Comparison of ENCODE assay signal across 21 cellular contexts in genomic region chr5:75694781-75695180, GRCh38. TPM values are rescaled to one million over a fixed set of nuclear protein-coding genes. Genes with fewer than 3 reads are reported as not detected.
DNase-seq lines count a peak whose midpoint lies in the region; ATAC-seq, FAIRE-seq and TF ChIP-seq lines count a peak whose summit lies in the region.
"Had no signal": no experiment of that assay in that cellular context is flagged by ENCODE, and none has a peak within 500 bp of the region (broad histone marks: within the 10 kb centered on the region; RNA-seq: fewer than 3 reads in every experiment).

No MANE protein-coding gene starts in this region.

- no peaks in the 10 kb centered on the region for H3K4me1 ChIP-seq in CD8-positive, alpha-beta T cell (ENCODE audit: insufficient read depth, low read length)
- H3K4me1 ChIP-seq in Karpas-422 (ENCODE audit: low read length): no peaks in the 10 kb centered on the region
- H3K4me1 ChIP-seq: BLaER1 had no signal

- H3K36me3 ChIP-seq in CD8-positive, alpha-beta T cell (ENCODE audit: insufficient read depth, low read length): peaks cover 18% of the 10 kb centered on the region
- H3K36me3 ChIP-seq in Karpas-422 (ENCODE audit: insufficient read depth, low read length): peaks cover 28% of the 10 kb centered on the region; the same call in 1 of the 2 replicates

- no peak overlapping the region for H3K4me3 ChIP-seq in CD8-positive, alpha-beta T cell (ENCODE audit: low read depth, low read length)
- H3K4me3 ChIP-seq in fibroblast of mammary gland (ENCODE audit: control insufficient read depth, low read depth, low read length): no peak overlapping the region
- no peak overlapping the region for H3K4me3 ChIP-seq in Karpas-422 (ENCODE audit: low read length)
- H3K4me3 ChIP-seq: BLaER1, GM23248 had no signal

- H3K4me2 ChIP-seq in Karpas-422 (ENCODE audit: low read depth, low read length, poor library complexity, severe bottlenecking): no peak overlapping the region
- H3K4me2 ChIP-seq: BLaER1 had no signal

- H3K27me3 ChIP-seq in CD8-positive, alpha-beta T cell (ENCODE audit: insufficient read depth, low read length): no peaks in the 10 kb centered on the region
- H3K27me3 ChIP-seq in Karpas-422 (ENCODE audit: low read length): no peaks in the 10 kb centered on the region
- H3K27me3 ChIP-seq: BLaER1 had no signal

- FAIRE-seq in RCC 7860 (lab: Jason Lieb, UNC): no peak
- FAIRE-seq: GM12892, H1 had no signal

- POLR2A ChIA-PET in CD8-positive, alpha-beta T cell (lab: Charles Lee): no interaction called here
- POLR2A ChIA-PET in activated CD8-positive, alpha-beta T cell treated with anti-CD3 and anti-CD28 coated beads for 36 hours (lab: Charles Lee): no interaction called here

- peaks cover 8% of the 10 kb centered on the region for H3K4me1 Mint-ChIP-seq in CD8-positive, alpha-beta T cell (ENCODE audit: low read depth)
- H3K4me1 Mint-ChIP-seq in activated T-helper 1 cell treated with anti-CD3 and anti-CD28 coated beads, Interleukin-12 subunit alpha, Interleukin-12 subunit beta, Interleukin-2, Interleukin-4 antibody, amounts not matched to agents 30 ng/mL and 10 ng/mL and 1 ng/mL, durations not matched to agents 14 hours and 24 hours and 36 hours (ENCODE audit: low read depth): peaks cover 5% of the 10 kb centered on the region
- H3K4me1 Mint-ChIP-seq in activated CD8-positive, alpha-beta T cell treated with anti-CD3 and anti-CD28 coated beads for 36 hours (ENCODE audit: low read depth): peaks cover 5% of the 10 kb centered on the region
- H3K4me1 Mint-ChIP-seq: B cell had no signal

- intact Hi-C loops in CD8-positive, alpha-beta T cell (cut with DNase I, micrococcal nuclease): no loop called here
- intact Hi-C loops in activated T-helper 1 cell treated with anti-CD3 and anti-CD28 coated beads, Interleukin-12 subunit alpha, Interleukin-12 subunit beta, Interleukin-2, Interleukin-4 antibody, amounts not matched to agents 30 ng/mL and 10 ng/mL and 1 ng/mL, durations not matched to agents 14 hours and 24 hours and 36 hours (cut with micrococcal nuclease): no loop called here
- intact Hi-C loops in activated CD8-positive, alpha-beta T cell treated with anti-CD3 and anti-CD28 coated beads for 36 hours (cut with micrococcal nuclease): no loop called here

- H3K9me2 ChIP-seq in Karpas-422 (replicated peaks; ENCODE audit: insufficient read depth, low read length): no peaks in the 10 kb centered on the region

- no peaks in the 10 kb centered on the region for H3K9me3 ChIP-seq in CD8-positive, alpha-beta T cell (ENCODE audit: low read length)
- H3K9me3 ChIP-seq in Karpas-422 (ENCODE audit: low read length): no peaks in the 10 kb centered on the region
- H3K9me3 ChIP-seq: BLaER1 had no signal

- no peak for TF ChIP-seq CTCF in CD8-positive, alpha-beta T cell (IDR thresholded peaks at IDR 0.05)
- no peak for TF ChIP-seq CTCF in fibroblast of mammary gland (conservative IDR thresholded peaks at IDR 0.05; ENCODE audit: control insufficient read depth, insufficient read depth, low read depth, low read length)
- no peak for TF ChIP-seq CTCF in activated CD8-positive, alpha-beta T cell treated with anti-CD3 and anti-CD28 coated beads for 36 hours (IDR thresholded peaks at IDR 0.05)

- H2AFZ ChIP-seq in Karpas-422 (ENCODE audit: low read length): no peak overlapping the region
- H2AFZ ChIP-seq: GM23248 had no signal

- CTCF ChIA-PET in CD8-positive, alpha-beta T cell (lab: Charles Lee): no interaction called here
- CTCF ChIA-PET in activated CD8-positive, alpha-beta T cell treated with anti-CD3 and anti-CD28 coated beads for 36 hours (lab: Charles Lee): interaction anchor here (0.7 kb wide), 1 partner anchor 611 kb away, joined by 3 read pairs; no protein-coding TSS in a partner anchor

- H3K27me3 Mint-ChIP-seq in CD8-positive, alpha-beta T cell (ENCODE audit: low read depth): no peaks in the 10 kb centered on the region
- H3K27me3 Mint-ChIP-seq in activated T-helper 1 cell treated with anti-CD3 and anti-CD28 coated beads, Interleukin-12 subunit alpha, Interleukin-12 subunit beta, Interleukin-2, Interleukin-4 antibody, amounts not matched to agents 30 ng/mL and 10 ng/mL and 1 ng/mL, durations not matched to agents 14 hours and 24 hours and 36 hours (ENCODE audit: insufficient read depth): no peaks in the 10 kb centered on the region
- H3K27me3 Mint-ChIP-seq in activated CD8-positive, alpha-beta T cell treated with anti-CD3 and anti-CD28 coated beads for 36 hours: no peaks in the 10 kb centered on the region
- H3K27me3 Mint-ChIP-seq: B cell; CD4-positive, CD25-positive, alpha-beta regulatory T cell had no signal

- H3K79me2 ChIP-seq in Karpas-422 (ENCODE audit: low read length): peaks cover 7% of the 10 kb centered on the region

- H4K20me1 ChIP-seq in Karpas-422 (ENCODE audit: insufficient read depth, low read depth, low read length): no peaks in the 10 kb centered on the region
- H4K20me1 ChIP-seq: BLaER1 had no signal

- H3K27ac ChIP-seq in CD8-positive, alpha-beta T cell (ENCODE audit: low read depth, low read length): no peak overlapping the region
- H3K27ac ChIP-seq in Karpas-422 (ENCODE audit: low read length): no peak overlapping the region
- H3K27ac ChIP-seq: 22Rv1, BLaER1, C4-2B, GM23248 had no signal

- H3K27ac Mint-ChIP-seq in CD8-positive, alpha-beta T cell: peak overlapping the region; percentile 7
- peak overlapping the region; percentile 44 for H3K27ac Mint-ChIP-seq in activated T-helper 1 cell treated with anti-CD3 and anti-CD28 coated beads, Interleukin-12 subunit alpha, Interleukin-12 subunit beta, Interleukin-2, Interleukin-4 antibody, amounts not matched to agents 30 ng/mL and 10 ng/mL and 1 ng/mL, durations not matched to agents 14 hours and 24 hours and 36 hours
- H3K27ac Mint-ChIP-seq in activated CD8-positive, alpha-beta T cell treated with anti-CD3 and anti-CD28 coated beads for 36 hours: no peak overlapping the region
- H3K27ac Mint-ChIP-seq: B cell had no signal

- DNase-seq in CD8-positive, alpha-beta T cell: no peak
- DNase-seq in activated T-helper 1 cell treated with anti-CD3 and anti-CD28 coated beads, Interleukin-12 subunit alpha, Interleukin-12 subunit beta, Interleukin-2, Interleukin-4 antibody, amounts not matched to agents 30 ng/mL and 10 ng/mL and 1 ng/mL, durations not matched to agents 14 hours and 24 hours and 36 hours (ENCODE audit: low spot score): no peak
- peak; percentile 19 for DNase-seq in fibroblast of mammary gland (ENCODE audit: low read depth)
- DNase-seq in NCI-H69 (lab: John Stamatoyannopoulos, UW): no peak
- DNase-seq in activated CD8-positive, alpha-beta T cell treated with anti-CD3 and anti-CD28 coated beads for 36 hours: no peak
- DNase-seq in RCC 7860 (ENCODE audit: low spot score): no peak
- no peak for DNase-seq in Karpas-422
- DNase-seq: Calu3; CD4-positive, CD25-positive, alpha-beta regulatory T cell; COR-L47; DMS79 treated with DMSO at 0.1 percent for 48 hours; GM23248; H7; HCEC 1CT had no signal

- H3K9me3 Mint-ChIP-seq in CD8-positive, alpha-beta T cell: no peaks in the 10 kb centered on the region
- no peaks in the 10 kb centered on the region for H3K9me3 Mint-ChIP-seq in activated T-helper 1 cell treated with anti-CD3 and anti-CD28 coated beads, Interleukin-12 subunit alpha, Interleukin-12 subunit beta, Interleukin-2, Interleukin-4 antibody, amounts not matched to agents 30 ng/mL and 10 ng/mL and 1 ng/mL, durations not matched to agents 14 hours and 24 hours and 36 hours
- no peaks in the 10 kb centered on the region for H3K9me3 Mint-ChIP-seq in activated CD8-positive, alpha-beta T cell treated with anti-CD3 and anti-CD28 coated beads for 36 hours

- H3K9ac ChIP-seq in Karpas-422 (ENCODE audit: low read length): no peak overlapping the region
- H3K9ac ChIP-seq: BLaER1, GM23248 had no signal

- no peak for ATAC-seq in CD8-positive, alpha-beta T cell
- peak; percentile 19; the same call in 2 of the 3 replicates for ATAC-seq in SK-N-SH treated with all-trans-retinoic acid at 6 μM for 48 hours
- no peak for ATAC-seq in activated CD8-positive, alpha-beta T cell treated with anti-CD3 and anti-CD28 coated beads for 36 hours

- H3K4me3 Mint-ChIP-seq in CD8-positive, alpha-beta T cell: no peak overlapping the region
- no peak overlapping the region for H3K4me3 Mint-ChIP-seq in activated T-helper 1 cell treated with anti-CD3 and anti-CD28 coated beads, Interleukin-12 subunit alpha, Interleukin-12 subunit beta, Interleukin-2, Interleukin-4 antibody, amounts not matched to agents 30 ng/mL and 10 ng/mL and 1 ng/mL, durations not matched to agents 14 hours and 24 hours and 36 hours
- H3K4me3 Mint-ChIP-seq in activated CD8-positive, alpha-beta T cell treated with anti-CD3 and anti-CD28 coated beads for 36 hours: no peak overlapping the region
- H3K4me3 Mint-ChIP-seq: B cell; CD4-positive, CD25-positive, alpha-beta regulatory T cell had no signal

- peaks cover 48% of the 10 kb centered on the region for H3K36me3 Mint-ChIP-seq in CD8-positive, alpha-beta T cell
- H3K36me3 Mint-ChIP-seq in activated T-helper 1 cell treated with anti-CD3 and anti-CD28 coated beads, Interleukin-12 subunit alpha, Interleukin-12 subunit beta, Interleukin-2, Interleukin-4 antibody, amounts not matched to agents 30 ng/mL and 10 ng/mL and 1 ng/mL, durations not matched to agents 14 hours and 24 hours and 36 hours (ENCODE audit: low read depth): peaks cover 37% of the 10 kb centered on the region
- H3K36me3 Mint-ChIP-seq in activated CD8-positive, alpha-beta T cell treated with anti-CD3 and anti-CD28 coated beads for 36 hours (ENCODE audit: low read depth): peaks cover 21% of the 10 kb centered on the region

TF ChIP-seq in SK-N-SH treated with all-trans-retinoic acid at 6 μM for 48 hours, 23 proteins besides CTCF, POLR2A, EP300 and RAD21:
- TF ChIP-seq CREB5 (CRISPR knock-in tag; IDR thresholded peaks at IDR 0.05; ENCODE audit: low read depth) (no peak), TCF4 (CRISPR knock-in tag; IDR thresholded peaks at IDR 0.05; ENCODE audit: borderline replicate concordance) (peak; percentile 84)

RNA-seq across cellular contexts. Expression of gene POC5, which starts 22.5 kb away (rescaled TPM):
- 1 to 10 TPM; 6.5 to 7.9 TPM for total RNA-seq in CD8-positive, alpha-beta T cell
- total RNA-seq in activated T-helper 1 cell treated with anti-CD3 and anti-CD28 coated beads, Interleukin-12 subunit alpha, Interleukin-12 subunit beta, Interleukin-2, Interleukin-4 antibody, amounts not matched to agents 30 ng/mL and 10 ng/mL and 1 ng/mL, durations not matched to agents 14 hours and 24 hours and 36 hours: 20.7 and 24.2 TPM in 2 replicates
- 10 to 100 TPM; 14.5 to 15.7 TPM for total RNA-seq in activated CD8-positive, alpha-beta T cell treated with anti-CD3 and anti-CD28 coated beads for 36 hours
- total RNA-seq in Karpas-422 (2014; rRNA removed; shearing (Covaris generic); ENCODE audit: low replicate concordance): 17.8 and 48.0 TPM in 2 replicates
